38 cellular contexts compared by ENCODE assay signal in genomic region chr4:106351016-106351415, GRCh38. TPM values are rescaled to one million over a fixed set of nuclear protein-coding genes. Genes with fewer than 3 reads are reported as not detected.
"Had no signal": no experiment of that assay in that cellular context is flagged by ENCODE, and none has a peak within 500 bp of the region (broad histone marks: within the 10 kb centered on the region; RNA-seq: fewer than 3 reads in every experiment).

No MANE protein-coding gene starts in this region.

- H3K9me3 ChIP-seq: body of pancreas had no signal

- DNase-seq: activated B cell treated with CpG ODN at 0.5 μM for 24 hours; activated CD4-positive, alpha-beta memory T cell treated with anti-CD3 and anti-CD28 coated beads for 36 hours; activated CD4-positive, alpha-beta T cell treated with anti-CD3 and anti-CD28 coated beads for 4 hours; activated CD4-positive, alpha-beta T cell treated with anti-CD3 and anti-CD28 coated beads, Interleukin-2, amount 10 ng/mL, durations not matched to agents 24 days and 14 days; activated CD4-positive, alpha-beta T cell treated with anti-CD3 and anti-CD28 coated beads, Interleukin-2, amount 50 U/mL, for 1 hour; activated CD4-positive, alpha-beta T cell treated with anti-CD3 and anti-CD28 coated beads, Interleukin-2, amount 50 U/mL, for 4 hours; activated CD4-positive, CD25-positive, alpha-beta regulatory T cell treated with anti-CD3 and anti-CD28 coated beads, Interleukin-2, amount 50 U/mL, for 72 hours; activated CD8-positive, alpha-beta memory T cell treated with anti-CD3 and anti-CD28 coated beads, Interleukin-2, amount 50 U/mL, for 4 hours; activated CD8-positive, alpha-beta T cell treated with anti-CD3 and anti-CD28 coated beads for 36 hours; activated effector memory CD4-positive, alpha-beta T cell treated with anti-CD3 and anti-CD28 coated beads, Interleukin-2, amount 50 U/mL, for 16 hours; activated gamma-delta T cell treated with Interleukin-2 at 50 U/mL for 16 hours; activated naive CD4-positive, alpha-beta T cell; activated naive CD4-positive, alpha-beta T cell treated with anti-CD3 and anti-CD28 coated beads for 36 hours; activated naive CD4-positive, alpha-beta T cell treated with anti-CD3 and anti-CD28 coated beads, Interleukin-2, amount 50 U/mL, for 16 hours; activated naive CD8-positive, alpha-beta T cell treated with anti-CD3 and anti-CD28 coated beads for 36 hours; activated T-cell treated with anti-CD3 and anti-CD28 coated beads for 4 hours; activated T-cell treated with anti-CD3 and anti-CD28 coated beads, Interleukin-2, amount 50 U/mL, for 1 hour; activated T-cell treated with anti-CD3 and anti-CD28 coated beads, Interleukin-2, amount 50 U/mL, for 4 hours; activated T-cell treated with anti-CD3 and anti-CD28 coated beads, Interleukin-2, amount 50 U/mL, for 72 hours; adrenal gland; amniotic stem cell; aorta; body of pancreas; brain microvascular endothelial cell; central memory CD4-positive, alpha-beta T cell; T-helper 1 cell; T-helper 2 cell; T-helper 9 cell had no signal

- H3K4me3 ChIP-seq: adrenal gland, body of pancreas had no signal

- H3K36me3 Mint-ChIP-seq: activated naive CD4-positive, alpha-beta T cell treated with anti-CD3 and anti-CD28 coated beads, Interleukin-2, amount 50 U/mL, for 72 hours had no signal

- H3K4me1 ChIP-seq: adrenal gland, body of pancreas had no signal

- ATAC-seq: activated CD8-positive, alpha-beta T cell treated with anti-CD3 and anti-CD28 coated beads for 36 hours; activated naive CD4-positive, alpha-beta T cell treated with anti-CD3 and anti-CD28 coated beads, Interleukin-2, amount 50 U/mL, for 72 hours; activated T-cell treated with anti-CD3 and anti-CD28 coated beads, Interleukin-2, amount 50 U/mL, for 4 hours; activated T-cell treated with anti-CD3 and anti-CD28 coated beads, Interleukin-2, amount 50 U/mL, for 72 hours; activated T-helper 17 cell treated with anti-CD3 and anti-CD28 coated beads, Interleukin-2, amount 50 U/mL, for 72 hours; body of pancreas had no signal

- H3K9me3 Mint-ChIP-seq: activated B cell treated with CpG ODN at 0.5 μM for 24 hours; activated CD4-positive, alpha-beta memory T cell treated with anti-CD3 and anti-CD28 coated beads for 36 hours; activated CD4-positive, alpha-beta T cell treated with anti-CD3 and anti-CD28 coated beads, Interleukin-2, amount 10 ng/mL, durations not matched to agents 24 days and 14 days; activated CD8-positive, alpha-beta T cell treated with anti-CD3 and anti-CD28 coated beads for 36 hours; activated naive CD4-positive, alpha-beta T cell treated with anti-CD3 and anti-CD28 coated beads for 36 hours; activated naive CD4-positive, alpha-beta T cell treated with anti-CD3 and anti-CD28 coated beads, Interleukin-2, amount 50 U/mL, for 72 hours; activated naive CD8-positive, alpha-beta T cell treated with anti-CD3 and anti-CD28 coated beads for 36 hours; activated T-cell treated with anti-CD3 and anti-CD28 coated beads, Interleukin-2, amount 50 U/mL, for 4 hours; activated T-cell treated with anti-CD3 and anti-CD28 coated beads, Interleukin-2, amount 50 U/mL, for 72 hours; activated T-helper 1 cell treated with anti-CD3 and anti-CD28 coated beads, Interleukin-12 subunit alpha, Interleukin-12 subunit beta, Interleukin-2, Interleukin-4 antibody, amounts not matched to agents 30 ng/mL and 10 ng/mL and 1 ng/mL, durations not matched to agents 14 hours and 24 hours and 36 hours; activated T-helper 17 cell treated with anti-CD3 and anti-CD28 coated beads, Interleukin-2, amount 50 U/mL, for 72 hours; T-helper 1 cell treated with Interleukin-12 subunit alpha and Interleukin-12 subunit beta and Interleukin-4 antibody, amounts not matched to agents 30 μg/mL and 1 μg/mL, for 36 hours; T-helper 2 cell treated with Interferon-gamma antibody and Interleukin-4, amounts not matched to agents 5 μg/mL and 100 μg/mL, for 36 hours had no signal

- H3K27me3 ChIP-seq: adrenal gland, body of pancreas, brain microvascular endothelial cell had no signal

- FAIRE-seq: astrocyte, TTC549 had no signal

- H3K27ac Mint-ChIP-seq: activated B cell treated with CpG ODN at 0.5 μM for 24 hours; activated CD4-positive, alpha-beta memory T cell treated with anti-CD3 and anti-CD28 coated beads for 36 hours; activated CD4-positive, alpha-beta T cell treated with anti-CD3 and anti-CD28 coated beads, Interleukin-2, amount 10 ng/mL, durations not matched to agents 24 days and 14 days; activated CD8-positive, alpha-beta T cell treated with anti-CD3 and anti-CD28 coated beads for 36 hours; activated naive CD4-positive, alpha-beta T cell treated with anti-CD3 and anti-CD28 coated beads for 36 hours; activated naive CD8-positive, alpha-beta T cell treated with anti-CD3 and anti-CD28 coated beads for 36 hours; activated T-cell treated with anti-CD3 and anti-CD28 coated beads, Interleukin-2, amount 50 U/mL, for 72 hours; activated T-helper 1 cell treated with anti-CD3 and anti-CD28 coated beads, Interleukin-12 subunit alpha, Interleukin-12 subunit beta, Interleukin-2, Interleukin-4 antibody, amounts not matched to agents 30 ng/mL and 10 ng/mL and 1 ng/mL, durations not matched to agents 14 hours and 24 hours and 36 hours; activated T-helper 17 cell treated with anti-CD3 and anti-CD28 coated beads, Interleukin-2, amount 50 U/mL, for 72 hours; T-helper 1 cell treated with Interleukin-12 subunit alpha and Interleukin-12 subunit beta and Interleukin-4 antibody, amounts not matched to agents 30 μg/mL and 1 μg/mL, for 36 hours; T-helper 2 cell treated with Interferon-gamma antibody and Interleukin-4, amounts not matched to agents 5 μg/mL and 100 μg/mL, for 36 hours had no signal

- H3K4me1 Mint-ChIP-seq: activated B cell treated with CpG ODN at 0.5 μM for 24 hours; activated CD4-positive, alpha-beta T cell treated with anti-CD3 and anti-CD28 coated beads, Interleukin-2, amount 10 ng/mL, durations not matched to agents 24 days and 14 days; activated naive CD8-positive, alpha-beta T cell treated with anti-CD3 and anti-CD28 coated beads for 36 hours; activated T-helper 17 cell treated with anti-CD3 and anti-CD28 coated beads, Interleukin-2, amount 50 U/mL, for 72 hours had no signal

- H3K27ac ChIP-seq: adrenal gland, body of pancreas, brain microvascular endothelial cell, VCaP had no signal

- H3K4me3 Mint-ChIP-seq: activated B cell treated with CpG ODN at 0.5 μM for 24 hours; activated CD4-positive, alpha-beta memory T cell treated with anti-CD3 and anti-CD28 coated beads for 36 hours; activated CD4-positive, alpha-beta T cell treated with anti-CD3 and anti-CD28 coated beads, Interleukin-2, amount 10 ng/mL, durations not matched to agents 24 days and 14 days; activated CD8-positive, alpha-beta T cell treated with anti-CD3 and anti-CD28 coated beads for 36 hours; activated naive CD4-positive, alpha-beta T cell treated with anti-CD3 and anti-CD28 coated beads for 36 hours; activated naive CD8-positive, alpha-beta T cell treated with anti-CD3 and anti-CD28 coated beads for 36 hours; activated T-cell treated with anti-CD3 and anti-CD28 coated beads, Interleukin-2, amount 50 U/mL, for 4 hours; activated T-cell treated with anti-CD3 and anti-CD28 coated beads, Interleukin-2, amount 50 U/mL, for 72 hours; activated T-helper 1 cell treated with anti-CD3 and anti-CD28 coated beads, Interleukin-12 subunit alpha, Interleukin-12 subunit beta, Interleukin-2, Interleukin-4 antibody, amounts not matched to agents 30 ng/mL and 10 ng/mL and 1 ng/mL, durations not matched to agents 14 hours and 24 hours and 36 hours; activated T-helper 17 cell treated with anti-CD3 and anti-CD28 coated beads, Interleukin-2, amount 50 U/mL, for 72 hours; T-helper 1 cell treated with Interleukin-12 subunit alpha and Interleukin-12 subunit beta and Interleukin-4 antibody, amounts not matched to agents 30 μg/mL and 1 μg/mL, for 36 hours; T-helper 2 cell treated with Interferon-gamma antibody and Interleukin-4, amounts not matched to agents 5 μg/mL and 100 μg/mL, for 36 hours had no signal

RNA-seq across cellular contexts. Expression of gene GIMD1, which starts 17.6 kb away (rescaled TPM):
- total RNA-seq: activated B cell treated with CpG ODN at 0.5 μM for 24 hours; activated CD4-positive, alpha-beta memory T cell treated with anti-CD3 and anti-CD28 coated beads for 36 hours; activated CD4-positive, alpha-beta T cell treated with anti-CD3 and anti-CD28 coated beads, Interleukin-2, amount 10 ng/mL, durations not matched to agents 24 days and 14 days; activated CD8-positive, alpha-beta memory T cell treated with anti-CD3 and anti-CD28 coated beads for 36 hours; activated CD8-positive, alpha-beta T cell treated with anti-CD3 and anti-CD28 coated beads for 36 hours; activated naive CD4-positive, alpha-beta T cell treated with anti-CD3 and anti-CD28 coated beads for 36 hours; activated naive CD4-positive, alpha-beta T cell treated with anti-CD3 and anti-CD28 coated beads, Interleukin-2, amount 50 U/mL, for 72 hours; activated naive CD8-positive, alpha-beta T cell treated with anti-CD3 and anti-CD28 coated beads for 36 hours; activated T-cell treated with anti-CD3 and anti-CD28 coated beads, Interleukin-2, amount 50 U/mL, for 4 hours; activated T-cell treated with anti-CD3 and anti-CD28 coated beads, Interleukin-2, amount 50 U/mL, for 72 hours; activated T-helper 1 cell treated with anti-CD3 and anti-CD28 coated beads, Interleukin-12 subunit alpha, Interleukin-12 subunit beta, Interleukin-2, Interleukin-4 antibody, amounts not matched to agents 30 ng/mL and 10 ng/mL and 1 ng/mL, durations not matched to agents 14 hours and 24 hours and 36 hours; activated T-helper 17 cell treated with anti-CD3 and anti-CD28 coated beads, Interleukin-2, amount 50 U/mL, for 72 hours; adrenal gland; aorta; astrocyte; body of pancreas; cardiac septum had no signal
- polyA plus RNA-seq: adrenal gland had no signal
